ENCODE assay signal across 8 cellular contexts in the genomic region with DNA sequence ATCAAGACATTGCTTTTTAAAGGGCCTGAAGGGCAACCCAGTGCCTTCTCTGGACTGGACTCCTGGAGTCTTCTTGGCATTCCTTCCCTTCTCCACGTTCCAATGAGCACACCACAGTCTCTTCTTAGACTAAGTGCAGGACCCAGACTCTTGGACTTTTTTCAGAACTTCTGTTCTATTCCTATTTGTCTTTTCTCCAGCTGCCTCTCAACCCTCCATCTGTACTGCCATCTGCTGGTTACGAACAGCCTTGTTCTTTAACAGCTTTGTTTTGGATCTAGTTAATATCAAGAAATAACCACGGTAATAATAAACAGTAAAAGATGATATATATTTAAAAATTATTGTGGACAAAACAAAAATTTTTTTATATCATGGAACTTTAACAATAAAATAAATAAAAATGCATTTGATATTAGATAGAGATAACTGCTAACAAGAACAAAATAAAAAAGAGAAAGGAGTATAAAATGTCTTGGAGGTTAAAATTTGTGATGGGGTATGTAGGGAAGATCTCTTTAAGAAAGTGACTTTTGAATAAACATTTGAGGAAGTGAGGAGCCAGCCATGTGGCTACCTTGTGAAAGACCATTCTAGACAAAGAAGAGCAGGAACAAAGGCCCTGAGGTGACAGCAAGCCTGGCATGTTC.
A peak's percentile ranks its signal among the peaks of the same experiment; 100 is the strongest.
DNase-seq lines count a peak whose midpoint lies in the region; FAIRE-seq and TF ChIP-seq lines count a peak whose summit lies in the region.

No MANE protein-coding gene starts in this region.

- no peak overlapping the region for H3K4me2 ChIP-seq in KMS-11

- DNase-seq in G401 (ENCODE audit: low spot score) (peak; percentile 35), T1000 (lab: John Stamatoyannopoulos, UW) (peak; percentile 11), glomerular endothelial cell (ENCODE audit: extremely low read depth, low read depth, low spot score) (peak; percentile 5), small intestine (peak; percentile 76), activated gamma-delta T cell treated with Interleukin-2 at 50 U/mL for 16 hours (no peak), ovary (no peak)
- no peak for DNase-seq in activated effector memory CD4-positive, alpha-beta T cell treated with Interleukin-2 at 50 U/mL for 16 hours

- H4K20me1 ChIP-seq in KMS-11 (ENCODE audit: insufficient read depth): no peaks in the 10 kb centered on the region

- 6 to 16% (median 11%) methylated on average over 3 of the region's 3 CpGs for WGBS in small intestine, 3 donors
- 13 to 28% (median 25%) methylated on average over 3 of the region's 3 CpGs for WGBS in ovary, 3 donors

- TF ChIP-seq POLR2A in ovary (IDR thresholded peaks at IDR 0.05): no peak

- in situ Hi-C loops in G401 (cut with HindIII; ENCODE audit: low sequenced_read_pairs): no loop called here

- no peak for TF ChIP-seq EP300 in ovary (IDR thresholded peaks at IDR 0.05)

- H3K4me3 ChIP-seq in KMS-11 (IDR thresholded peaks at IDR 0.05; ENCODE audit: insufficient read depth, low read depth, low read length) (no peak overlapping the region), small intestine (ENCODE audit: low read depth in 1 of 2, low read length in 2 of 2) (no peak overlapping the region), ovary (no peak overlapping the region)

- H3K4me1 ChIP-seq in KMS-11 (ENCODE audit: low read depth, poor library complexity, severe bottlenecking) (no peaks in the 10 kb centered on the region), small intestine (ENCODE audit: control insufficient read depth in 2 of 2, insufficient read depth in 1 of 2, low read depth in 1 of 2, low read length in 1 of 2) (no peaks in the 10 kb centered on the region), ovary (ENCODE audit: insufficient read depth) (no peaks in the 10 kb centered on the region)

- intact Hi-C loops in ovary (cut with DNase I): no loop called here

- H3K79me2 ChIP-seq in KMS-11 (ENCODE audit: insufficient read depth, low read depth): no peaks in the 10 kb centered on the region

- H3K27me3 ChIP-seq in KMS-11 (ENCODE audit: insufficient read depth, low read depth): no peaks in the 10 kb centered on the region
- no peaks in the 10 kb centered on the region for H3K27me3 ChIP-seq in small intestine (ENCODE audit: control insufficient read depth in 2 of 2, insufficient read depth in 2 of 2, low read length in 2 of 2)
- no peaks in the 10 kb centered on the region for H3K27me3 ChIP-seq in ovary

- no peak overlapping the region for H3K9ac ChIP-seq in KMS-11

- H3K36me3 ChIP-seq in KMS-11 (ENCODE audit: insufficient read depth) (no peaks in the 10 kb centered on the region), small intestine (ENCODE audit: control insufficient read depth in 2 of 2, insufficient read depth in 2 of 2, low read length in 2 of 2) (no peaks in the 10 kb centered on the region), ovary (no peaks in the 10 kb centered on the region)

- TF ChIP-seq CTCF in KMS-11 (conservative IDR thresholded peaks at IDR 0.05; ENCODE audit: low read depth, low read length) (peak; percentile 78), ovary (IDR thresholded peaks at IDR 0.05) (no peak)

- peak; percentile 70 for FAIRE-seq in small intestine (lab: Jason Lieb, UNC)

- no peak overlapping the region for H3K27ac ChIP-seq in KMS-11
- H3K27ac ChIP-seq in small intestine (ENCODE audit: low read depth in 1 of 2, low read length in 1 of 2): no peak overlapping the region
- no peak overlapping the region for H3K27ac ChIP-seq in ovary

- H2AFZ ChIP-seq in KMS-11 (ENCODE audit: low read depth): no peak overlapping the region

- H3K9me3 ChIP-seq in small intestine (ENCODE audit: control insufficient read depth, low read depth) (no peaks in the 10 kb centered on the region), ovary (no peaks in the 10 kb centered on the region)

Comparison
In these comparisons a context has a peak if more than half of its experiments do, and no peak if none do; other contexts are left out.
1. DNase-seq: peak in G401 (single experiment), T1000 (single experiment), glomerular endothelial cell (single experiment) and small intestine (single experiment); none in activated gamma-delta T cell treated with Interleukin-2 at 50 U/mL for 16 hours (single experiment), ovary (0 of 5) and activated effector memory CD4-positive, alpha-beta T cell treated with Interleukin-2 at 50 U/mL for 16 hours (single experiment).